In genomic region chr22:38835888-38836301, GRCh38 we compare ENCODE assay signal across 20 cellular contexts. TPM values are rescaled to one million over a fixed set of nuclear protein-coding genes. Genes with fewer than 3 reads are reported as not detected.
DNase-seq lines count a peak whose midpoint lies in the region; ATAC-seq and TF ChIP-seq lines count a peak whose summit lies in the region.
"Had no signal": no experiment of that assay in that cellular context is flagged by ENCODE, and none has a peak within 500 bp of the region (broad histone marks: within the 10 kb centered on the region; RNA-seq: fewer than 3 reads in every experiment).

No MANE protein-coding gene starts in this region.

- no peaks in the 10 kb centered on the region for H3K27me3 ChIP-seq in HCT116 (ENCODE audit: insufficient read depth, low read length)
- H3K27me3 ChIP-seq in dorsolateral prefrontal cortex = no peaks in the 10 kb centered on the region
- peaks cover 7% of the 10 kb centered on the region for H3K27me3 ChIP-seq in H7 (ENCODE audit: control insufficient read depth, insufficient read depth, low read length)
- H3K27me3 ChIP-seq in hepatocyte = no peaks in the 10 kb centered on the region
- H3K27me3 ChIP-seq: Peyer's patch had no signal

- CTCF ChIA-PET in HCT116 (lab: Charles Lee) = no interaction called here

- H3K4me1 ChIP-seq in HCT116 (ENCODE audit: control insufficient read depth in 1 of 2, insufficient read depth in 2 of 2, low read length in 2 of 2) (peaks cover 10 to 31% of the 10 kb centered on the region in 2 experiments), hepatocyte (ENCODE audit: insufficient read depth) (no peaks in the 10 kb centered on the region)
- H3K4me1 ChIP-seq: Peyer's patch, prostate gland had no signal

- H3K27ac ChIP-seq in HCT116 (ENCODE audit: low read depth, low read length) (no peak overlapping the region), dorsolateral prefrontal cortex (peak overlapping the region in 30 of 59 donors; percentile 2 to 87 (median 59)), temporal lobe (ENCODE audit: low read depth, low read length) (peak overlapping the region; percentile 22), hepatocyte (no peak overlapping the region)
- H3K27ac ChIP-seq: Peyer's patch, prostate gland had no signal

- no peak for TF ChIP-seq POLR2A in HCT116 (IDR thresholded peaks at IDR 0.05; ENCODE audit: borderline replicate concordance, extremely low read depth, insufficient read depth, insufficient read length)

- H4K20me1 ChIP-seq in HCT116 (ENCODE audit: insufficient read depth) = no peaks in the 10 kb centered on the region
- no peaks in the 10 kb centered on the region for H4K20me1 ChIP-seq in hepatocyte (ENCODE audit: insufficient read depth, poor library complexity, severe bottlenecking)

- H3K4me2 ChIP-seq in HCT116 (ENCODE audit: low read length) (peak overlapping the region; percentile 51), hepatocyte (no peak overlapping the region)

- ATAC-seq in HCT116 = 0 out of 2 replicates have a peak, but pooled peaks have one; percentile 17
- ATAC-seq in GM21619 (IDR thresholded peaks at IDR 0.05; ENCODE audit: unreplicated experiment) = no peak
- ATAC-seq: natural killer cell treated with Interleukin-12 subunit alpha and Interleukin-12 subunit beta and Interleukin-15 and Interleukin-18, amount 100 ng/mL, for 72 hours had no signal

- H3K4me3 ChIP-seq in HCT116 (replicated peaks in 1 of 2; ENCODE audit: low read depth in 1 of 2, low read length in 2 of 2) = no peak overlapping the region
- H3K4me3 ChIP-seq in dorsolateral prefrontal cortex = peak overlapping the region in 9 of 59 donors; percentile 7 to 26 (median 13)
- H3K4me3 ChIP-seq in H7 (ENCODE audit: insufficient read depth, low read depth, low read length) = no peak overlapping the region
- no peak overlapping the region for H3K4me3 ChIP-seq in hepatocyte
- H3K4me3 ChIP-seq: Peyer's patch, prostate gland had no signal

- POLR2A ChIA-PET in HCT116 (lab: Charles Lee) = no interaction called here

- H3K9me2 ChIP-seq in HCT116 (ENCODE audit: insufficient read depth) (no peaks in the 10 kb centered on the region), hepatocyte (replicated peaks; ENCODE audit: insufficient read depth) (no peaks in the 10 kb centered on the region)

- TF ChIP-seq RAD21 in HCT116 (IDR thresholded peaks at IDR 0.05; ENCODE audit: low read depth) = no peak

- no peak for DNase-seq in HCT116 (ENCODE audit: low read depth, low spot score)
- DNase-seq in RPMI7951 (ENCODE audit: low read depth) = peak; percentile 29
- DNase-seq in dorsolateral prefrontal cortex = peak in 3 of 10 donors; percentile 48 to 54 (median 52)
- no peak for DNase-seq in NK-92 treated with Interleukin-12 subunit alpha and Interleukin-12 subunit beta, amount 100 ng/mL, for 24 hours (lab: John Stamatoyannopoulos, UW)
- no peak for DNase-seq in H7
- DNase-seq in hepatocyte (ENCODE audit: low spot score) = no peak
- DNase-seq: activated CD4-positive, alpha-beta T cell treated with anti-CD3 and anti-CD28 coated beads, Interleukin-2, amount 50 U/mL, for 1 hour; activated naive CD4-positive, alpha-beta T cell; C1 segment of cervical spinal cord; DMS 273 treated with DMSO at 0.1 percent for 48 hours; KBM-7; NCI-H1092; NCI-H748 treated with DMSO at 0.1 percent for 48 hours; Peyer's patch; stimulated activated CD4-positive, alpha-beta T cell treated with anti-CD3 and anti-CD28 coated beads, Interleukin-12 subunit alpha, Interleukin-12 subunit beta, amount 100 ng/mL, for 4 hours; stimulated activated naive CD4-positive, alpha-beta T cell had no signal

- no peaks in the 10 kb centered on the region for H3K79me2 ChIP-seq in HCT116 (ENCODE audit: insufficient read depth, low read length)
- no peaks in the 10 kb centered on the region for H3K79me2 ChIP-seq in hepatocyte

- BruUV-seq in HCT116 (replicated peaks; lab: Mats Ljungman, UMichigan) = no TSS peak

- TF ChIP-seq CTCF in HCT116 (IDR thresholded peaks at IDR 0.05 in 2 of 3, conservative IDR thresholded peaks at IDR 0.05 in 1 of 3; ENCODE audit: borderline replicate concordance in 1 of 3, insufficient read depth in 1 of 3, low read depth in 2 of 3, low read length in 2 of 3) (no peak), dorsolateral prefrontal cortex (IDR thresholded peaks at IDR 0.05 in 54 of 56, conservative IDR thresholded peaks at IDR 0.05 in 2 of 56; ENCODE audit: low read depth in 1 of 56, partially characterized antibody in 56 of 56) (no peak), hepatocyte (IDR thresholded peaks at IDR 0.05; ENCODE audit: poor library complexity) (no peak)

- RAD21 ChIA-PET in HCT116 (lab: Charles Lee; ENCODE audit: low non-redundant PET in 1 of 2, low total read pairs in 2 of 2, uncharacterized antibody in 2 of 2, unreplicated experiment in 2 of 2) = no interaction called here

- H3K9ac ChIP-seq in HCT116 (ENCODE audit: low read length) = no peak overlapping the region

- H2AFZ ChIP-seq in HCT116 (ENCODE audit: low read depth, low read length, poor library complexity, severe bottlenecking) = no peak overlapping the region
- no peak overlapping the region for H2AFZ ChIP-seq in hepatocyte

- 51% methylated on average over 19 of the region's 19 CpGs for WGBS in hepatocyte (ENCODE audit: low lambda C conversion rate, missing lambda C conversion rate)

- H3K36me3 ChIP-seq in HCT116 (ENCODE audit: control insufficient read depth in 1 of 2, insufficient read depth in 2 of 2, low read length in 2 of 2) (no peaks in the 10 kb centered on the region), H7 (replicated peaks; ENCODE audit: control insufficient read depth, insufficient read depth, low read length) (no peaks in the 10 kb centered on the region), hepatocyte (replicated peaks; ENCODE audit: insufficient read depth, low read depth) (no peaks in the 10 kb centered on the region)
- H3K36me3 ChIP-seq: Peyer's patch, prostate gland had no signal

- no peaks in the 10 kb centered on the region for H3K9me3 ChIP-seq in HCT116 (ENCODE audit: control insufficient read depth in 1 of 2, insufficient read depth in 1 of 2, low read depth in 1 of 2, low read length in 2 of 2)
- H3K9me3 ChIP-seq in hepatocyte (ENCODE audit: low read depth) = no peaks in the 10 kb centered on the region
- H3K9me3 ChIP-seq: Peyer's patch, prostate gland had no signal

- intact Hi-C loops in HCT116 (cut with micrococcal nuclease) = no loop called here
- intact Hi-C loops in dorsolateral prefrontal cortex (cut with DNase I) = no loop called here

TF ChIP-seq in HCT116, 20 proteins besides CTCF, POLR2A, EP300 and RAD21 (continues in another document):
- TF ChIP-seq CBX3 (IDR thresholded peaks at IDR 0.05; ENCODE audit: low read depth) = no peak
- TF ChIP-seq ZNF274 (IDR thresholded peaks at IDR 0.05; ENCODE audit: low read depth, low read length) = no peak
- no peak for TF ChIP-seq SRF (IDR thresholded peaks at IDR 0.05; ENCODE audit: low read depth)
- TF ChIP-seq SIN3A (IDR thresholded peaks at IDR 0.05; ENCODE audit: low read depth) = no peak
- TF ChIP-seq EZH2 (IDR thresholded peaks at IDR 0.05) = no peak
- TF ChIP-seq MAX (IDR thresholded peaks at IDR 0.05) = no peak
- TF ChIP-seq, protein P1, sequence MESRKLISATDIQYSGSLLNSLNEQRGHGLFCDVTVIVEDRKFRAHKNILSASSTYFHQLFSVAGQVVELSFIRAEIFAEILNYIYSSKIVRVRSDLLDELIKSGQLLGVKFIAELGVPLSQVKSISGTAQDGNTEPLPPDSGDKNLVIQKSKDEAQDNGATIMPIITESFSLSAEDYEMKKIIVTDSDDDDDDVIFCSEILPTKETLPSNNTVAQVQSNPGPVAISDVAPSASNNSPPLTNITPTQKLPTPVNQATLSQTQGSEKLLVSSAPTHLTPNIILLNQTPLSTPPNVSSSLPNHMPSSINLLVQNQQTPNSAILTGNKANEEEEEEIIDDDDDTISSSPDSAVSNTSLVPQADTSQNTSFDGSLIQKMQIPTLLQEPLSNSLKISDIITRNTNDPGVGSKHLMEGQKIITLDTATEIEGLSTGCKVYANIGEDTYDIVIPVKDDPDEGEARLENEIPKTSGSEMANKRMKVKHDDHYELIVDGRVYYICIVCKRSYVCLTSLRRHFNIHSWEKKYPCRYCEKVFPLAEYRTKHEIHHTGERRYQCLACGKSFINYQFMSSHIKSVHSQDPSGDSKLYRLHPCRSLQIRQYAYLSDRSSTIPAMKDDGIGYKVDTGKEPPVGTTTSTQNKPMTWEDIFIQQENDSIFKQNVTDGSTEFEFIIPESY (IDR thresholded peaks at IDR 0.05; ENCODE audit: extremely low read depth, insufficient replicate concordance, low read length) = no peak
- TF ChIP-seq, protein P2, sequence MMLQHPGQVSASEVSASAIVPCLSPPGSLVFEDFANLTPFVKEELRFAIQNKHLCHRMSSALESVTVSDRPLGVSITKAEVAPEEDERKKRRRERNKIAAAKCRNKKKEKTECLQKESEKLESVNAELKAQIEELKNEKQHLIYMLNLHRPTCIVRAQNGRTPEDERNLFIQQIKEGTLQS (IDR thresholded peaks at IDR 0.05) = no peak
- no peak for TF ChIP-seq TCF7L2 (IDR thresholded peaks at IDR 0.05; ENCODE audit: borderline replicate concordance, extremely low read depth, insufficient read depth, insufficient read length)
- TF ChIP-seq FOSL1 (IDR thresholded peaks at IDR 0.05; ENCODE audit: low read depth) = no peak

RNA-seq across cellular contexts. Expression of gene NPTXR, which starts 7.9 kb away (rescaled TPM):
- total RNA-seq in HCT116 (2021; ENCODE audit: unreplicated experiment) (12.8 TPM), dorsolateral prefrontal cortex (100 to 1,000 TPM in 114 of 120 experiments, 10 to 100 TPM in 6; 57.3 to 255 (median 154) TPM), temporal lobe (20.9 TPM), hepatocyte (3.1 and 3.8 TPM in 2 replicates)
- polyA plus RNA-seq in HCT116 (2012) = 13.3 and 13.4 TPM in 2 replicates
- 0.12 and 0.39 TPM in 2 replicates for total RNA-seq in RPMI7951 (2014; rRNA removed; shearing (Covaris generic))
- 3.6 and 3.7 TPM in 2 replicates for total RNA-seq in H7 (2014; rRNA removed; shearing (Covaris generic))
- polyA plus RNA-seq in hepatocyte = 3.3 TPM in 2 replicates

RNA-seq across cellular contexts. Expression of gene CBX6, which starts 36.1 kb away (rescaled TPM):
- total RNA-seq in HCT116 (2021; ENCODE audit: unreplicated experiment) = 90.0 TPM
- polyA plus RNA-seq in HCT116 (2012) = 33.9 and 39.9 TPM in 2 replicates
- 14.5 and 23.5 TPM in 2 replicates for total RNA-seq in RPMI7951 (2014; rRNA removed; shearing (Covaris generic))
- 100 to 1,000 TPM in 119 of 120 experiments, 10 to 100 TPM in 1; 99.9 to 293 (median 188) TPM for total RNA-seq in dorsolateral prefrontal cortex
- 21.9 TPM for total RNA-seq in temporal lobe
- total RNA-seq in H7 (2014; rRNA removed; shearing (Covaris generic)) = 18.3 and 19.2 TPM in 2 replicates
- total RNA-seq in hepatocyte = 30.7 and 42.9 TPM in 2 replicates
- 40.6 and 45.4 TPM in 2 replicates for polyA plus RNA-seq in hepatocyte

RNA-seq across cellular contexts. Expression of gene DNAL4, which starts 42.0 kb away (rescaled TPM):
- total RNA-seq in HCT116 (2021; ENCODE audit: unreplicated experiment) (18.3 TPM), dorsolateral prefrontal cortex (10 to 100 TPM; 15.6 to 42.0 (median 23.9) TPM), temporal lobe (17.7 TPM), hepatocyte (11.9 and 15.5 TPM in 2 replicates)
- 20.9 and 25.1 TPM in 2 replicates for polyA plus RNA-seq in HCT116 (2012)
- total RNA-seq in RPMI7951 (2014; rRNA removed; shearing (Covaris generic)) = 8.3 and 9.5 TPM in 2 replicates
- 19.0 and 26.8 TPM in 2 replicates for total RNA-seq in H7 (2014; rRNA removed; shearing (Covaris generic))
- polyA plus RNA-seq in hepatocyte = 19.3 and 21.5 TPM in 2 replicates

Comparison
In these comparisons a context has a peak if more than half of its experiments do, and no peak if none do; other contexts are left out.
1. H3K27ac ChIP-seq: peak in dorsolateral prefrontal cortex (30 of 59) and temporal lobe (single experiment); none in HCT116 (single experiment) and hepatocyte (single experiment).